Comparison of ENCODE assay signal across 11 cellular contexts in genomic region chr7:90624128-90624980, GRCh38. TPM values are rescaled to one million over a fixed set of nuclear protein-coding genes. Genes with fewer than 3 reads are reported as not detected.
DNase-seq lines count a peak whose midpoint lies in the region; ATAC-seq, FAIRE-seq and TF ChIP-seq lines count a peak whose summit lies in the region.
"Had no signal": no experiment of that assay in that cellular context is flagged by ENCODE, and none has a peak within 500 bp of the region (broad histone marks: within the 10 kb centered on the region; RNA-seq: fewer than 3 reads in every experiment).

No MANE protein-coding gene starts in this region.

- peak; percentile 28 for ATAC-seq in left ventricle myocardium superior
- ATAC-seq in mucosa of descending colon: no peak
- no peak for ATAC-seq in HG02973 (IDR thresholded peaks at IDR 0.05; ENCODE audit: unreplicated experiment)
- ATAC-seq: activated CD8-positive, alpha-beta memory T cell treated with anti-CD3 and anti-CD28 coated beads, Interleukin-2, amount 10 ng/mL, durations not matched to agents 7 days and 5 days had no signal

- H3K27me3 ChIP-seq in HUES48 (ENCODE audit: control insufficient read depth, insufficient read depth, low read length): 0 out of 2 replicates have a peak, but pooled peaks cover 10% of the 10 kb centered on the region
- H3K27me3 ChIP-seq in astrocyte (ENCODE audit: insufficient read depth, low read length): no peaks in the 10 kb centered on the region
- no peaks in the 10 kb centered on the region for H3K27me3 ChIP-seq in subcutaneous abdominal adipose tissue (ENCODE audit: control insufficient read depth in 5 of 5, insufficient read depth in 4 of 5, low read length in 5 of 5)
- H3K27me3 ChIP-seq: heart left ventricle had no signal

- H4K20me1 ChIP-seq in astrocyte (ENCODE audit: insufficient read depth, low read length): peaks cover 10% of the 10 kb centered on the region

- H3K9me3 Mint-ChIP-seq in astrocyte (ENCODE audit: unreplicated experiment): no peaks in the 10 kb centered on the region

- H3K4me1 ChIP-seq in HUES48 (ENCODE audit: control insufficient read depth, insufficient read depth, low read length) (peaks cover 68% of the 10 kb centered on the region), astrocyte (ENCODE audit: insufficient read depth, low read length) (peaks cover 35% of the 10 kb centered on the region), subcutaneous abdominal adipose tissue (ENCODE audit: control insufficient read depth in 5 of 5, insufficient read depth in 5 of 5, low read length in 5 of 5) (peaks cover 0 to 32% (median 29%) of the 10 kb centered on the region in 5 donors), mucosa of descending colon (ENCODE audit: low read depth) (peaks cover 3% of the 10 kb centered on the region)

- no peak for FAIRE-seq in astrocyte (lab: Jason Lieb, UNC)
- FAIRE-seq: G401.6 had no signal

- H3K79me2 ChIP-seq in astrocyte (ENCODE audit: insufficient read depth, low read length): peaks cover 85% of the 10 kb centered on the region

- H3K27me3 Mint-ChIP-seq in astrocyte (ENCODE audit: low read depth, unreplicated experiment): no peaks in the 10 kb centered on the region
- H3K27me3 Mint-ChIP-seq: activated CD8-positive, alpha-beta memory T cell treated with anti-CD3 and anti-CD28 coated beads, Interleukin-2, amount 10 ng/mL, durations not matched to agents 7 days and 5 days had no signal

- H3K4me3 Mint-ChIP-seq in astrocyte (ENCODE audit: unreplicated experiment): no peak overlapping the region
- H3K4me3 Mint-ChIP-seq: activated CD8-positive, alpha-beta memory T cell treated with anti-CD3 and anti-CD28 coated beads, Interleukin-2, amount 10 ng/mL, durations not matched to agents 7 days and 5 days had no signal

- H3K36me3 Mint-ChIP-seq in astrocyte (ENCODE audit: low read depth, unreplicated experiment): peaks cover 2% of the 10 kb centered on the region
- H3K36me3 Mint-ChIP-seq: activated CD8-positive, alpha-beta memory T cell treated with anti-CD3 and anti-CD28 coated beads, Interleukin-2, amount 10 ng/mL, durations not matched to agents 7 days and 5 days had no signal

- peaks cover 41% of the 10 kb centered on the region for H3K4me1 Mint-ChIP-seq in astrocyte (ENCODE audit: low read depth, unreplicated experiment)
- H3K4me1 Mint-ChIP-seq: activated CD8-positive, alpha-beta memory T cell treated with anti-CD3 and anti-CD28 coated beads, Interleukin-2, amount 10 ng/mL, durations not matched to agents 7 days and 5 days had no signal

- intact Hi-C loops in left ventricle myocardium superior (cut with micrococcal nuclease): loop anchor here (10.0 kb wide), 1 partner anchor 50 kb away; no protein-coding TSS in a partner anchor
- intact Hi-C loops in mucosa of descending colon (cut with DNase I, micrococcal nuclease): no loop called here

- peak overlapping the region; percentile 79 for H3K4me2 ChIP-seq in astrocyte (ENCODE audit: low read length)

- no peaks in the 10 kb centered on the region for H3K36me3 ChIP-seq in HUES48 (ENCODE audit: control insufficient read depth, insufficient read depth, low read length)
- H3K36me3 ChIP-seq in astrocyte (ENCODE audit: insufficient read depth, low read length): no peaks in the 10 kb centered on the region
- no peaks in the 10 kb centered on the region for H3K36me3 ChIP-seq in subcutaneous abdominal adipose tissue (ENCODE audit: control insufficient read depth in 5 of 5, insufficient read depth in 5 of 5, low read length in 5 of 5)
- no peaks in the 10 kb centered on the region for H3K36me3 ChIP-seq in mucosa of descending colon (ENCODE audit: low read depth)
- H3K36me3 ChIP-seq: heart left ventricle had no signal

- H3K4me3 ChIP-seq in HUES48 (ENCODE audit: low read depth, low read length) (peak overlapping the region; percentile 5; the same call in 1 of the 2 replicates), astrocyte (ENCODE audit: insufficient read depth, low read depth, low read length) (no peak overlapping the region), subcutaneous abdominal adipose tissue (ENCODE audit: low read depth in 1 of 5, low read length in 5 of 5) (peak overlapping the region in 1 of 5 donors; percentile 32), mucosa of descending colon (no peak overlapping the region)

- no peak overlapping the region for H3K9ac ChIP-seq in HUES48 (ENCODE audit: low read depth, low read length)
- peak overlapping the region; percentile 43 for H3K9ac ChIP-seq in astrocyte (ENCODE audit: low read length)
- H3K9ac ChIP-seq in subcutaneous abdominal adipose tissue (ENCODE audit: low read length in 5 of 5): peak overlapping the region; percentile 0 to 53 (median 35)

- DNase-seq in astrocyte (ENCODE audit: low read depth) (no peak), left ventricle myocardium superior (no peak), mucosa of descending colon (no peak), globus pallidus (ENCODE audit: low spot score) (no peak)
- DNase-seq: activated CD8-positive, alpha-beta memory T cell treated with anti-CD3 and anti-CD28 coated beads, Interleukin-2, amount 10 ng/mL, durations not matched to agents 7 days and 5 days; NCI-H187 treated with DMSO at 0.1 percent for 48 hours had no signal

- H3K27ac Mint-ChIP-seq in astrocyte (ENCODE audit: unreplicated experiment): peak overlapping the region; percentile 94
- H3K27ac Mint-ChIP-seq: activated CD8-positive, alpha-beta memory T cell treated with anti-CD3 and anti-CD28 coated beads, Interleukin-2, amount 10 ng/mL, durations not matched to agents 7 days and 5 days had no signal

- H2AFZ ChIP-seq in astrocyte (ENCODE audit: low read depth, low read length): no peak overlapping the region

- H3K9me3 ChIP-seq in HUES48 (ENCODE audit: control insufficient read depth, insufficient read depth, low read length) (no peaks in the 10 kb centered on the region), astrocyte (ENCODE audit: insufficient read depth, low read depth, low read length) (no peaks in the 10 kb centered on the region), subcutaneous abdominal adipose tissue (ENCODE audit: control insufficient read depth in 5 of 5, low read length in 5 of 5) (no peaks in the 10 kb centered on the region), mucosa of descending colon (no peaks in the 10 kb centered on the region)
- H3K9me3 ChIP-seq: heart left ventricle had no signal

- H3K27ac ChIP-seq in HUES48 (ENCODE audit: low read depth, low read length) (peak overlapping the region; percentile 39), astrocyte (ENCODE audit: low read depth, low read length) (peak overlapping the region; percentile 60), subcutaneous abdominal adipose tissue (ENCODE audit: low read depth, low read length) (peak overlapping the region; percentile 78)

- TF ChIP-seq CTCF in astrocyte (IDR thresholded peaks at IDR 0.05; ENCODE audit: insufficient read depth, low read depth, low read length) (no peak), mucosa of descending colon (IDR thresholded peaks at IDR 0.05) (no peak)

RNA-seq across cellular contexts. Expression of gene CDK14, which starts 28.2 kb away (rescaled TPM):
- total RNA-seq in astrocyte (26.7 and 30.2 TPM in 2 replicates), left ventricle myocardium superior (23.9 TPM), mucosa of descending colon (10 to 100 TPM in 1 of 3 donors, 1 to 10 TPM in 2; 5.4 to 24.4 (median 5.6) TPM)
